25 cellular contexts compared by ENCODE assay signal in the genomic region with DNA sequence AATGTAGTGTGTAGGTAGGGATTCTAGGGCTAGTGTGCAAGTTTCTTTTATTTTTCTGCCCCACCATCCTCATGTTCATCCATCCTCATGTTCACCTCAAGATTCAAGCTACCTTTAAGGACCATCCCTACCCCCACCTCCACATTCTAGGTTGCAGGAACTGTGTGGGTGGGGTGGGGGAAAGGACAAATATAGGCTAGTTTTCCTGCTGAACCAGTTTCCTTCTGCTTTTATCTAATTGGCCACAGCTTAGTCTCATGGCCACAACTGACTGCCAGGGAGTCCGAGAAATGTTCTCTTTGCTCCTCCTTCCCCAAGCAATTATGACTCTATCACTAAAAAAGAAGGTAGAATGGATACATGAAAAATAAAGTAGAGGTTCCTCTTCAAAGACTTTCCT.
"Had no signal": no experiment of that assay in that cellular context is flagged by ENCODE, and none has a peak within 500 bp of the region (broad histone marks: within the 10 kb centered on the region; RNA-seq: fewer than 3 reads in every experiment).

No MANE protein-coding gene starts in this region.

- H3K27me3 ChIP-seq: foreskin keratinocyte, sigmoid colon, suprapubic skin had no signal

- H3K4me1 ChIP-seq: foreskin keratinocyte, heart left ventricle, sigmoid colon, suprapubic skin, tibial artery had no signal

- H3K4me3 ChIP-seq: heart left ventricle, sigmoid colon, suprapubic skin, tibial artery had no signal

- ATAC-seq: activated naive CD8-positive, alpha-beta T cell treated with anti-CD3 and anti-CD28 coated beads, Interleukin-2, amount 50 U/mL, for 24 hours; activated T-cell treated with anti-CD3 and anti-CD28 coated beads, Interleukin-2, amount 50 U/mL, for 4 hours; activated T-helper 17 cell treated with anti-CD3 and anti-CD28 coated beads, Interleukin-2, amount 50 U/mL, for 72 hours; foreskin keratinocyte; heart left ventricle; left ventricle myocardium superior; stimulated activated memory B cell treated with anti-CD40 and anti-IgM and Interleukin-4, amounts not matched to agents 10 μg/mL and 1 μg/mL and 100 μg/mL, for 72 hours; stimulated activated naive CD8-positive, alpha-beta T cell treated with anti-CD3 and anti-CD28 coated beads, Interleukin-15, amount 100 ng/mL, for 72 hours had no signal

- H3K9me3 ChIP-seq: sigmoid colon, suprapubic skin, tibial artery had no signal

- H3K27ac ChIP-seq: foreskin keratinocyte, heart left ventricle, sigmoid colon, suprapubic skin, tibial artery had no signal

- FAIRE-seq: small intestine had no signal

- H3K36me3 ChIP-seq: heart left ventricle, sigmoid colon, suprapubic skin, tibial artery had no signal

- DNase-seq: activated CD4-positive, alpha-beta memory T cell treated with anti-CD3 and anti-CD28 coated beads, Interleukin-2, amount 10 ng/mL, durations not matched to agents 7 days and 5 days; activated CD4-positive, alpha-beta T cell treated with anti-CD3 and anti-CD28 coated beads, Interleukin-2, amount 10 ng/mL, durations not matched to agents 7 days and 5 days; activated CD4-positive, CD25-positive, alpha-beta regulatory T cell treated with anti-CD3 and anti-CD28 coated beads, Interleukin-2, amount 50 U/mL, for 72 hours; activated CD8-positive, alpha-beta memory T cell treated with anti-CD3 and anti-CD28 coated beads, Interleukin-2, amount 50 U/mL, for 48 hours; activated gamma-delta T cell treated with Interleukin-2 at 50 U/mL for 16 hours; activated naive CD8-positive, alpha-beta T cell treated with anti-CD3 and anti-CD28 coated beads, Interleukin-2, amount 50 U/mL, for 24 hours; activated T-cell treated with anti-CD3 and anti-CD28 coated beads, Interleukin-2, amount 50 U/mL, for 4 hours; dermis blood vessel endothelial cell; effector CD4-positive, alpha-beta T cell; erythroblast; heart left ventricle; left ventricle myocardium superior; retina; sigmoid colon; small intestine; stimulated activated CD4-positive, alpha-beta T cell treated with anti-CD3 and anti-CD28 coated beads, Interleukin-4, amount 100 ng/mL, for 4 hours; stimulated activated CD8-positive, alpha-beta memory T cell treated with anti-CD3 and anti-CD28 coated beads, Interleukin-4, amount 100 ng/mL, for 48 hours; stimulated activated naive CD8-positive, alpha-beta T cell treated with anti-CD3 and anti-CD28 coated beads, Interleukin-15, amount 100 ng/mL, for 72 hours; SW 1271; T-helper 9 cell; tibial artery had no signal
